ENCODE assay signal across 16 cellular contexts in genomic region chr6:89736887-89737286, GRCh38.
"Had no signal": no experiment of that assay in that cellular context is flagged by ENCODE, and none has a peak within 500 bp of the region (broad histone marks: within the 10 kb centered on the region; RNA-seq: fewer than 3 reads in every experiment).

No MANE protein-coding gene starts in this region.

- H3K4me3 Mint-ChIP-seq: naive thymus-derived CD8-positive, alpha-beta T cell; neural crest cell had no signal

- H3K27ac Mint-ChIP-seq: progenitor cell of endocrine pancreas had no signal

- DNase-seq: effector memory CD4-positive, alpha-beta T cell; heart left ventricle; hypothalamus; kidney glomerular epithelial cell; mucosa of descending colon; naive thymus-derived CD8-positive, alpha-beta T cell; right cardiac atrium; small intestine; stimulated activated CD4-positive, alpha-beta T cell treated with anti-CD3 and anti-CD28 coated beads, Interleukin-12 subunit alpha, Interleukin-12 subunit beta, amount 100 ng/mL, for 4 hours; stimulated activated naive CD8-positive, alpha-beta T cell treated with anti-CD3 and anti-CD28 coated beads, Interleukin-15, Interleukin-2, amounts not matched to agents 100 U/mL and 50 U/mL, for 24 hours; tibial artery; upper lobe of left lung; uterus had no signal

- H3K27me3 Mint-ChIP-seq: naive thymus-derived CD8-positive, alpha-beta T cell; progenitor cell of endocrine pancreas had no signal

- H3K9me3 Mint-ChIP-seq: neural crest cell had no signal

- ATAC-seq: esophagus mucosa; heart left ventricle; mucosa of descending colon; naive thymus-derived CD8-positive, alpha-beta T cell; right cardiac atrium; stimulated activated naive CD8-positive, alpha-beta T cell treated with anti-CD3 and anti-CD28 coated beads, Interleukin-15, Interleukin-2, amounts not matched to agents 100 U/mL and 50 U/mL, for 24 hours had no signal
